Comparison of ENCODE assay signal across 18 cellular contexts in the genomic region with DNA sequence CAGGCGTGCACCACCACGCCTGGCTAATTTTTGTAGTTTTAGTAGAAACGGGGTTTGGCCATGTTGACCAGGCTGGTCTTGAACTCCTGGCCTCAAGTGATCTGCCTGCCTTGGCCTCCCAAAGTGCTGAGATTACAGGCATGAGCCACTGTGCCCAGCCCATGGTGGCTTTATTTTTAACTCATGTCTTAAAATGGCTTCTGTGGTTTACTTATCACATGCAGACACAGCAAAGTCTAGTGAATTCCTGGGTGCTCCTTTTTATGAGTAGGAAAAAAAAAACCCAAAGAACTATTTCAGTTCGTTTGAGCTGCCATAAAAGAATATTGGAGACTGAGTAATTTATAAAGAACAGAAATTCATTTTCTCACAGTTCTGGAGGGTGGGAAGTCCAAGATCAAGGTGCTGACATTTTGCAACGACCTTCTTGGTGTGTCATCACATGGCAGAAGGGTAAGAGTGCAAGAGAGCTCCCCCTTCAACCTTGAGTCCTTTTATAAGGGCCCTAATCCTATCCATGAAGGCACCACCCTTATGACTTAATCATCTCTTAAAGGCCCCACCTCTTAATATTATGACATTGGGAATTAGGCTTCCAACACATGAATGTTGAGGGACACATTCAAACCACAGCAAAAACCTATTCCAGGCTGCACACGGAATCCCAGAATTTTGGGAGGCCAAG. TPM values are rescaled to one million over a fixed set of nuclear protein-coding genes. Genes with fewer than 3 reads are reported as not detected.
DNase-seq lines count a peak whose midpoint lies in the region; ATAC-seq and TF ChIP-seq lines count a peak whose summit lies in the region.
"Had no signal": no experiment of that assay in that cellular context is flagged by ENCODE, and none has a peak within 500 bp of the region (broad histone marks: within the 10 kb centered on the region; RNA-seq: fewer than 3 reads in every experiment).

No MANE protein-coding gene starts in this region.

- H3F3A ChIP-seq in MM.1S (ENCODE audit: insufficient read depth, low read length), result peaks cover 3% of the 10 kb centered on the region; the same call in 1 of the 2 replicates

- ATAC-seq in DND-41 (ENCODE audit: insufficient read depth, low read depth), result no peak
- no peak for ATAC-seq in activated B cell treated with CpG ODN at 0.5 μM for 24 hours (ENCODE audit: low read depth)
- no peak for ATAC-seq in lower lobe of right lung
- ATAC-seq in HG03159 (IDR thresholded peaks at IDR 0.05; ENCODE audit: unreplicated experiment), result no peak

- H3K9me2 ChIP-seq in MM.1S (replicated peaks; ENCODE audit: insufficient read depth, low read length), result no peaks in the 10 kb centered on the region

- no peaks in the 10 kb centered on the region for H3K27me3 Mint-ChIP-seq in activated B cell treated with CpG ODN at 0.5 μM for 24 hours

- peaks cover 10% of the 10 kb centered on the region for H3K36me3 Mint-ChIP-seq in activated B cell treated with CpG ODN at 0.5 μM for 24 hours (ENCODE audit: low read depth)

- peak overlapping the region in 6 of 11 experiments; percentile 12 to 74 (median 52); a peak in 9 of 22 replicates for H3K9ac ChIP-seq in BLaER1 treated with 17β-estradiol and CSF1 and Interleukin-3, amounts not matched to agents 10 nM and 100 nM
- no peak overlapping the region for H3K9ac ChIP-seq in DND-41 (ENCODE audit: low read depth, low read length)
- H3K9ac ChIP-seq in MM.1S (ENCODE audit: low read length), result no peak overlapping the region

- peaks cover 0 to 16% (median 0%) of the 10 kb centered on the region in 11 experiments; a peak in 8 of 22 replicates for H3K36me3 ChIP-seq in BLaER1 treated with 17β-estradiol and CSF1 and Interleukin-3, amounts not matched to agents 10 nM and 100 nM
- H3K36me3 ChIP-seq in DND-41 (ENCODE audit: insufficient read depth, low read length) (no peaks in the 10 kb centered on the region), lower lobe of right lung (no peaks in the 10 kb centered on the region), prostate gland (no peaks in the 10 kb centered on the region), MM.1S (replicated peaks; ENCODE audit: insufficient read depth, low read length) (no peaks in the 10 kb centered on the region)
- H3K36me3 ChIP-seq: BE2C, cardiac muscle cell, ovary, Peyer's patch, tibial artery had no signal

- H3K79me2 ChIP-seq in DND-41 (ENCODE audit: insufficient read depth, low read length) (no peaks in the 10 kb centered on the region), MM.1S (ENCODE audit: low read length) (no peaks in the 10 kb centered on the region)

- H3K27me3 ChIP-seq in BLaER1 treated with 17β-estradiol and CSF1 and Interleukin-3, amounts not matched to agents 10 nM and 100 nM, result no peaks in the 10 kb centered on the region
- H3K27me3 ChIP-seq in DND-41 (ENCODE audit: insufficient read depth, low read length, poor library complexity) (no peaks in the 10 kb centered on the region), lower lobe of right lung (ENCODE audit: low read depth) (no peaks in the 10 kb centered on the region), prostate gland (replicated peaks; ENCODE audit: insufficient read depth) (no peaks in the 10 kb centered on the region), MM.1S (replicated peaks; ENCODE audit: insufficient read depth, low read length) (no peaks in the 10 kb centered on the region)
- H3K27me3 ChIP-seq: BE2C, cardiac muscle cell, ovary, Peyer's patch, tibial artery had no signal

- H3K4me1 Mint-ChIP-seq in activated B cell treated with CpG ODN at 0.5 μM for 24 hours, result peaks cover 66% of the 10 kb centered on the region

- H3K9me3 Mint-ChIP-seq in activated B cell treated with CpG ODN at 0.5 μM for 24 hours, result peaks cover 7% of the 10 kb centered on the region

- intact Hi-C loops in activated B cell treated with CpG ODN at 0.5 μM for 24 hours (cut with micrococcal nuclease) (loop anchor here (1.0 kb wide), 1 partner anchor 12 kb away; no protein-coding TSS in a partner anchor), lower lobe of right lung (cut with DNase I) (no loop called here), prostate gland (cut with DNase I) (no loop called here)

- no peak overlapping the region for H3K4me3 Mint-ChIP-seq in activated B cell treated with CpG ODN at 0.5 μM for 24 hours

- peak overlapping the region in 5 of 10 experiments; percentile 3 to 45 (median 30); a peak in 4 of 20 replicates for H3K4me3 ChIP-seq in BLaER1 treated with 17β-estradiol and CSF1 and Interleukin-3, amounts not matched to agents 10 nM and 100 nM
- H3K4me3 ChIP-seq in DND-41 (ENCODE audit: low read depth in 1 of 2, low read length in 2 of 2) (no peak overlapping the region), lower lobe of right lung (no peak overlapping the region), prostate gland (no peak overlapping the region), MM.1S (ENCODE audit: low read length) (no peak overlapping the region)
- H3K4me3 ChIP-seq: cardiac muscle cell, ovary, Peyer's patch, tibial artery had no signal

- TF ChIP-seq CTCF in DND-41 (IDR thresholded peaks at IDR 0.05; ENCODE audit: borderline replicate concordance, extremely low read depth, low read length, poor library complexity, severe bottlenecking), result no peak
- no peak for TF ChIP-seq CTCF in activated B cell treated with CpG ODN at 0.5 μM for 24 hours (IDR thresholded peaks at IDR 0.05)
- TF ChIP-seq CTCF in lower lobe of right lung (IDR thresholded peaks at IDR 0.05), result no peak
- TF ChIP-seq CTCF in prostate gland (IDR thresholded peaks at IDR 0.05), result no peak
- no peak for TF ChIP-seq CTCF in RWPE1 (conservative IDR thresholded peaks at IDR 0.05; ENCODE audit: low read depth)
- TF ChIP-seq CTCF in MM.1S (IDR thresholded peaks at IDR 0.05; ENCODE audit: low read length), result no peak

- no peak for TF ChIP-seq POLR2A in prostate gland (IDR thresholded peaks at IDR 0.05)

- H3K4me1 ChIP-seq in BLaER1 treated with 17β-estradiol and CSF1 and Interleukin-3, amounts not matched to agents 10 nM and 100 nM, result peaks cover 11 to 29% (median 22%) of the 10 kb centered on the region in 10 experiments
- H3K4me1 ChIP-seq in DND-41 (ENCODE audit: insufficient read depth, low read length), result peaks cover 10% of the 10 kb centered on the region
- peaks cover 14% of the 10 kb centered on the region for H3K4me1 ChIP-seq in lower lobe of right lung
- no peaks in the 10 kb centered on the region for H3K4me1 ChIP-seq in prostate gland (replicated peaks)
- peaks cover 18% of the 10 kb centered on the region for H3K4me1 ChIP-seq in MM.1S (ENCODE audit: low read length)
- H3K4me1 ChIP-seq: BE2C, Peyer's patch, tibial artery had no signal

- CTCF ChIA-PET in activated B cell treated with CpG ODN at 0.5 μM for 24 hours (lab: Charles Lee), result interaction anchor here (0.7 to 1.6 kb wide), 4 partner anchors 11 to 50 kb away, joined by 3 to 5 read pairs (median 4); no protein-coding TSS in a partner anchor
- CTCF ChIA-PET in RWPE1 (lab: Yijun Ruan, JAX), result interaction anchor here (0.5 kb wide), 1 partner anchor 275 kb away, joined by 3 read pairs; no protein-coding TSS in a partner anchor

- no peak for DNase-seq in DND-41
- no peak for DNase-seq in activated B cell treated with CpG ODN at 0.5 μM for 24 hours
- DNase-seq in lower lobe of right lung, result no peak
- no peak for DNase-seq in prostate gland (ENCODE audit: low spot score)
- DNase-seq in RWPE1 (ENCODE audit: low spot score), result no peak
- no peak for DNase-seq in MM.1S
- DNase-seq: BE2C; DMS153; effector CD8-positive, alpha-beta T cell; kidney glomerular epithelial cell; NCI-H187 treated with DMSO at 0.1 percent for 48 hours; ovary; stimulated activated CD4-positive, alpha-beta T cell treated with anti-CD3 and anti-CD28 coated beads, Interleukin-4, amount 100 ng/mL, for 4 hours had no signal

- peak overlapping the region; percentile 96 for H3K27ac Mint-ChIP-seq in activated B cell treated with CpG ODN at 0.5 μM for 24 hours

- peak overlapping the region; percentile 46 to 91 (median 83); a peak in 20 of 22 replicates for H3K27ac ChIP-seq in BLaER1 treated with 17β-estradiol and CSF1 and Interleukin-3, amounts not matched to agents 10 nM and 100 nM
- H3K27ac ChIP-seq in DND-41 (ENCODE audit: low read length) (no peak overlapping the region), lower lobe of right lung (peak overlapping the region; percentile 71), prostate gland (no peak overlapping the region), RWPE1 (no peak overlapping the region), MM.1S (ENCODE audit: low read length) (no peak overlapping the region)
- H3K27ac ChIP-seq: cardiac muscle cell, ovary, tibial artery had no signal

- POLR2A ChIA-PET in activated B cell treated with CpG ODN at 0.5 μM for 24 hours (lab: Charles Lee), result interaction anchor here (0.6 to 5.8 kb wide), 11 partner anchors 12 to 124 kb away, joined by 3 to 104 read pairs (median 5); a partner anchor contains a TSS
- POLR2A ChIA-PET in RWPE1 (lab: Yijun Ruan, JAX; ENCODE audit: low non-redundant PET), result no interaction called here

- peaks cover 36 to 59% (median 41%) of the 10 kb centered on the region in 11 experiments for H3K9me3 ChIP-seq in BLaER1 treated with 17β-estradiol and CSF1 and Interleukin-3, amounts not matched to agents 10 nM and 100 nM (replicated peaks in 1 of 11)
- H3K9me3 ChIP-seq in DND-41 (ENCODE audit: insufficient read depth, low read length, severe bottlenecking), result peaks cover 14% of the 10 kb centered on the region
- H3K9me3 ChIP-seq in lower lobe of right lung, result no peaks in the 10 kb centered on the region
- no peaks in the 10 kb centered on the region for H3K9me3 ChIP-seq in prostate gland
- no peaks in the 10 kb centered on the region for H3K9me3 ChIP-seq in MM.1S (replicated peaks; ENCODE audit: insufficient read depth, low read length)
- H3K9me3 ChIP-seq: BE2C, ovary, Peyer's patch, tibial artery had no signal

- H4K20me1 ChIP-seq in BLaER1 treated with 17β-estradiol and CSF1 and Interleukin-3, amounts not matched to agents 10 nM and 100 nM, result no peaks in the 10 kb centered on the region
- H4K20me1 ChIP-seq in DND-41 (ENCODE audit: insufficient read depth, low read length) (no peaks in the 10 kb centered on the region), MM.1S (ENCODE audit: insufficient read depth, low read length) (no peaks in the 10 kb centered on the region)

- H2AFZ ChIP-seq in DND-41 (ENCODE audit: low read depth, low read length) (peak overlapping the region; percentile 87; the same call in 1 of the 2 replicates), MM.1S (ENCODE audit: low read length) (no peak overlapping the region)

- peak overlapping the region; percentile 48 to 90 (median 70); a peak in 19 of 22 replicates for H3K4me2 ChIP-seq in BLaER1 treated with 17β-estradiol and CSF1 and Interleukin-3, amounts not matched to agents 10 nM and 100 nM
- H3K4me2 ChIP-seq in DND-41 (ENCODE audit: insufficient read depth, low read length) (no peak overlapping the region), MM.1S (ENCODE audit: low read depth, low read length) (no peak overlapping the region)

- 82% methylated on average over 6 of the region's 6 CpGs for WGBS in prostate gland

RNA-seq across cellular contexts. Expression of a gene that starts 12.6 kb away (rescaled TPM):
- 211 and 238 TPM in 2 replicates for total RNA-seq in activated B cell treated with CpG ODN at 0.5 μM for 24 hours
- total RNA-seq in lower lobe of right lung, result 33.6 TPM
- total RNA-seq in prostate gland, result 10 to 100 TPM; 10.2 to 30.0 TPM

Comparison
In these comparisons a context has a peak if more than half of its experiments do, and no peak if none do; other contexts are left out.
1. H3K27ac ChIP-seq: peak in BLaER1 treated with 17β-estradiol and CSF1 and Interleukin-3, amounts not matched to agents 10 nM and 100 nM (11 of 11) and lower lobe of right lung (single experiment); none in DND-41 (single experiment), prostate gland (0 of 2), RWPE1 (single experiment) and MM.1S (single experiment).
2. H3K4me2 ChIP-seq: peak in BLaER1 treated with 17β-estradiol and CSF1 and Interleukin-3, amounts not matched to agents 10 nM and 100 nM (11 of 11); none in DND-41 (single experiment) and MM.1S (single experiment).
3. H3K9ac ChIP-seq: peak in BLaER1 treated with 17β-estradiol and CSF1 and Interleukin-3, amounts not matched to agents 10 nM and 100 nM (6 of 11); none in DND-41 (single experiment) and MM.1S (single experiment).